Comparison of ENCODE assay signal across 11 cellular contexts in the genomic region with DNA sequence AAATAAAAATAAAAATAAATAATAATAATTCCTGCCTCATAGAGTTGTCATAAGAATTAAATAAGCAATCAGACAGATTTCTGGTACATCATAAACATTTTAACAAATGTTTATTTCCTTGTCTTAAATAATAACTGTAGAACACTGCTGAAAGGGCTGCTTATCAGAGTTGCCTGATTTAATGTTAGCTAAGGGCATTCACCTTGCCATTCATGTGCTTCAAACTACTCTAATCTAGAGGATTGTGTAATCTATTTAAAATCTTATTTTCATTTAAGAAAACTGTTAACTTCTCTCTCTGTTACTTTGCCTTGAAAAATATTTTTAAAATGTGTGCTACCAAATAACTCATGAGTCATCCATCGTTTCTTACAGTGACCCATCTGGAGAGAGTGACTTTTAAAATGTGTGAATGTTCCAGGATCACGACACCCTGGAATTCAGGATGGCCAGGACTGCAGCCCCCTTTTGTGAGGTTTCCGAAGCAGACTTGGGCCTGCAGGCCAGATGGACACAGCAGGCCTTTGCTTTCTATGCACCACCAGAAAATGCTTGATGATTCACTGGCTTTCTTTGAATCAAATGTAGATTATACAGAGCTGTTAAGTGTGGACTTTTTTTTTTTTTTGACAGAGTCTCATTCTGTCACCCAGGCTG.
DNase-seq lines count a peak whose midpoint lies in the region; ATAC-seq and TF ChIP-seq lines count a peak whose summit lies in the region.
"Had no signal": no experiment of that assay in that cellular context is flagged by ENCODE, and none has a peak within 500 bp of the region (broad histone marks: within the 10 kb centered on the region; RNA-seq: fewer than 3 reads in every experiment).

No MANE protein-coding gene starts in this region.

- H3K9me3 ChIP-seq in tibial artery: no peaks in the 10 kb centered on the region
- H3K9me3 ChIP-seq: Peyer's patch had no signal

- peak; percentile 49 for DNase-seq in HFFc6
- peak; percentile 67 for DNase-seq in astrocyte of the spinal cord (ENCODE audit: low read depth, low spot score)
- DNase-seq in iris pigment epithelial cell (ENCODE audit: low read depth): peak; percentile 62
- no peak for DNase-seq in tibial artery
- DNase-seq in effector CD8-positive, alpha-beta T cell (lab: John Stamatoyannopoulos, UW): no peak
- no peak for DNase-seq in stimulated activated naive CD8-positive, alpha-beta T cell treated with anti-CD3 and anti-CD28 coated beads, Interleukin-15, Interleukin-2, amounts not matched to agents 100 U/mL and 50 U/mL, for 24 hours
- no peak for DNase-seq in NCI-H2171 treated with DMSO at 0.1 percent for 48 hours (lab: John Stamatoyannopoulos, UW)
- DNase-seq: activated CD8-positive, alpha-beta memory T cell treated with anti-CD3 and anti-CD28 coated beads, Interleukin-2, amount 50 U/mL, for 4 hours; DMS53; foreskin melanocyte; Peyer's patch had no signal

- H3K9me3 Mint-ChIP-seq in HFFc6: no peaks in the 10 kb centered on the region

- no peaks in the 10 kb centered on the region; the same call in 1 of the 2 replicates for H3K27me3 Mint-ChIP-seq in HFFc6 (ENCODE audit: insufficient read depth)

- peaks cover 39% of the 10 kb centered on the region for H3K4me1 Mint-ChIP-seq in HFFc6 (ENCODE audit: low read depth)

- no peaks in the 10 kb centered on the region for H3K27me3 ChIP-seq in tibial artery
- H3K27me3 ChIP-seq: Peyer's patch had no signal

- intact Hi-C loops in tibial artery (cut with DNase I; ENCODE audit: low total_unique reads): no loop called here

- ATAC-seq in stimulated activated naive CD8-positive, alpha-beta T cell treated with anti-CD3 and anti-CD28 coated beads, Interleukin-15, Interleukin-2, amounts not matched to agents 100 U/mL and 50 U/mL, for 24 hours: no peak

- peak overlapping the region; percentile 77 to 83 for H3K27ac ChIP-seq in tibial artery
- H3K27ac ChIP-seq: Peyer's patch had no signal

- in situ Hi-C loops in astrocyte of the spinal cord (cut with HindIII; ENCODE audit: low sequenced_read_pairs): no loop called here

- H3K27ac Mint-ChIP-seq in HFFc6: peak overlapping the region; percentile 82

- TF ChIP-seq CTCF in HFFc6 (IDR thresholded peaks at IDR 0.05) (no peak), astrocyte of the spinal cord (IDR thresholded peaks at IDR 0.05; ENCODE audit: low read depth, low read length) (no peak), tibial artery (IDR thresholded peaks at IDR 0.05) (no peak)

- H3K36me3 ChIP-seq in tibial artery: no peaks in the 10 kb centered on the region
- H3K36me3 ChIP-seq: Peyer's patch had no signal

- no peaks in the 10 kb centered on the region for H3K36me3 Mint-ChIP-seq in HFFc6 (ENCODE audit: low read depth)

- H3K4me1 ChIP-seq in tibial artery: peaks cover 0 to 48% (median 18%) of the 10 kb centered on the region in 4 donors
- H3K4me1 ChIP-seq: Peyer's patch had no signal

- H3K4me3 ChIP-seq in astrocyte of the spinal cord (ENCODE audit: low read depth, low read length): no peak overlapping the region
- H3K4me3 ChIP-seq in tibial artery: no peak overlapping the region
- H3K4me3 ChIP-seq: Peyer's patch had no signal

- H3K4me3 Mint-ChIP-seq in HFFc6: peak overlapping the region; percentile 53; the same call in 1 of the 2 replicates

Comparison
In these comparisons a context has a peak if more than half of its experiments do, and no peak if none do; other contexts are left out.
1. DNase-seq: peak in HFFc6 (single experiment), astrocyte of the spinal cord (single experiment) and iris pigment epithelial cell (single experiment); none in tibial artery (0 of 2), effector CD8-positive, alpha-beta T cell (single experiment), stimulated activated naive CD8-positive, alpha-beta T cell treated with anti-CD3 and anti-CD28 coated beads, Interleukin-15, Interleukin-2, amounts not matched to agents 100 U/mL and 50 U/mL, for 24 hours (single experiment) and NCI-H2171 treated with DMSO at 0.1 percent for 48 hours (single experiment).